39 cellular contexts compared by ENCODE assay signal in genomic region chrY:7041983-7042382, GRCh38.
"Had no signal": no experiment of that assay in that cellular context is flagged by ENCODE, and none has a peak within 500 bp of the region (broad histone marks: within the 10 kb centered on the region; RNA-seq: fewer than 3 reads in every experiment).

No MANE protein-coding gene starts in this region.

- H3K9me3 ChIP-seq: adrenal gland, ascending aorta, body of pancreas, breast epithelium had no signal

- ATAC-seq: activated naive CD4-positive, alpha-beta T cell treated with anti-CD3 and anti-CD28 coated beads, Interleukin-2, amount 50 U/mL, for 72 hours; activated naive CD8-positive, alpha-beta T cell treated with anti-CD3 and anti-CD28 coated beads, Interleukin-2, amount 50 U/mL, for 24 hours; activated T-cell treated with anti-CD3 and anti-CD28 coated beads, Interleukin-2, amount 50 U/mL, for 4 hours; activated T-cell treated with anti-CD3 and anti-CD28 coated beads, Interleukin-2, amount 50 U/mL, for 72 hours; activated T-helper 17 cell treated with anti-CD3 and anti-CD28 coated beads, Interleukin-2, amount 50 U/mL, for 72 hours; body of pancreas had no signal

- H3K27me3 Mint-ChIP-seq: activated naive CD4-positive, alpha-beta T cell treated with anti-CD3 and anti-CD28 coated beads, Interleukin-2, amount 50 U/mL, for 24 hours; activated naive CD8-positive, alpha-beta T cell; activated naive CD8-positive, alpha-beta T cell treated with anti-CD3 and anti-CD28 coated beads for 36 hours; activated naive CD8-positive, alpha-beta T cell treated with anti-CD3 and anti-CD28 coated beads, Interleukin-2, amount 10 ng/mL, durations not matched to agents 7 days and 5 days; activated naive CD8-positive, alpha-beta T cell treated with anti-CD3 and anti-CD28 coated beads, Interleukin-2, amount 50 U/mL, for 24 hours; activated T-cell treated with anti-CD3 and anti-CD28 coated beads, Interleukin-2, amount 50 U/mL, for 24 hours; brain had no signal

- H3K4me1 ChIP-seq: adrenal gland, ascending aorta, body of pancreas, breast epithelium had no signal

- H3K4me1 Mint-ChIP-seq: activated naive CD4-positive, alpha-beta T cell treated with anti-CD3 and anti-CD28 coated beads, Interleukin-2, amount 10 ng/mL, durations not matched to agents 7 days and 5 days; activated naive CD4-positive, alpha-beta T cell treated with anti-CD3 and anti-CD28 coated beads, Interleukin-2, amount 50 U/mL, for 24 hours; activated naive CD8-positive, alpha-beta T cell treated with anti-CD3 and anti-CD28 coated beads for 36 hours; activated naive CD8-positive, alpha-beta T cell treated with anti-CD3 and anti-CD28 coated beads, Interleukin-2, amount 10 ng/mL, durations not matched to agents 7 days and 5 days; activated T-helper 17 cell treated with anti-CD3 and anti-CD28 coated beads, Interleukin-2, amount 50 U/mL, for 72 hours; brain had no signal

- H3K36me3 Mint-ChIP-seq: activated naive CD4-positive, alpha-beta T cell treated with anti-CD3 and anti-CD28 coated beads, Interleukin-2, amount 10 ng/mL, durations not matched to agents 7 days and 5 days; activated naive CD4-positive, alpha-beta T cell treated with anti-CD3 and anti-CD28 coated beads, Interleukin-2, amount 50 U/mL, for 24 hours; activated naive CD4-positive, alpha-beta T cell treated with anti-CD3 and anti-CD28 coated beads, Interleukin-2, amount 50 U/mL, for 72 hours; activated naive CD8-positive, alpha-beta T cell; activated naive CD8-positive, alpha-beta T cell treated with anti-CD3 and anti-CD28 coated beads for 36 hours; activated naive CD8-positive, alpha-beta T cell treated with anti-CD3 and anti-CD28 coated beads, Interleukin-2, amount 10 ng/mL, durations not matched to agents 7 days and 5 days; brain had no signal

- H3K27me3 ChIP-seq: adrenal gland, ascending aorta, body of pancreas, brain microvascular endothelial cell, breast epithelium, cardiac muscle cell had no signal

- H3K27ac Mint-ChIP-seq: activated naive CD4-positive, alpha-beta T cell treated with anti-CD3 and anti-CD28 coated beads for 36 hours; activated naive CD4-positive, alpha-beta T cell treated with anti-CD3 and anti-CD28 coated beads, Interleukin-2, amount 10 ng/mL, durations not matched to agents 7 days and 5 days; activated naive CD4-positive, alpha-beta T cell treated with anti-CD3 and anti-CD28 coated beads, Interleukin-2, amount 50 U/mL, for 24 hours; activated naive CD4-positive, alpha-beta T cell treated with anti-CD3 and anti-CD28 coated beads, Interleukin-2, amount 50 U/mL, for 72 hours; activated naive CD8-positive, alpha-beta T cell; activated naive CD8-positive, alpha-beta T cell treated with anti-CD3 and anti-CD28 coated beads for 36 hours; activated naive CD8-positive, alpha-beta T cell treated with anti-CD3 and anti-CD28 coated beads, Interleukin-2, amount 10 ng/mL, durations not matched to agents 7 days and 5 days; activated naive CD8-positive, alpha-beta T cell treated with anti-CD3 and anti-CD28 coated beads, Interleukin-2, amount 50 U/mL, for 24 hours; activated T-cell treated with anti-CD3 and anti-CD28 coated beads, Interleukin-2, amount 50 U/mL, for 24 hours; activated T-cell treated with anti-CD3 and anti-CD28 coated beads, Interleukin-2, amount 50 U/mL, for 72 hours; activated T-helper 1 cell treated with anti-CD3 and anti-CD28 coated beads, Interleukin-12 subunit alpha, Interleukin-12 subunit beta, Interleukin-2, Interleukin-4 antibody, amounts not matched to agents 30 ng/mL and 10 ng/mL and 1 ng/mL, durations not matched to agents 14 hours and 24 hours and 36 hours; activated T-helper 17 cell treated with anti-CD3 and anti-CD28 coated beads, Interleukin-2, amount 50 U/mL, for 72 hours; activated T-helper 2 cell treated with anti-CD3 and anti-CD28 coated beads, Interferon-gamma antibody, Interleukin-2, Interleukin-4, amounts not matched to agents 10 μg/mL and 5 μg/mL and 100 μg/mL, durations not matched to agents 14 hours and 24 hours and 36 hours; brain had no signal

- H3K4me3 ChIP-seq: adrenal gland, ascending aorta, body of pancreas, breast epithelium, cardiac muscle cell had no signal

- FAIRE-seq: astrocyte, bronchial epithelial cell had no signal

- H3K9me3 Mint-ChIP-seq: activated naive CD4-positive, alpha-beta T cell treated with anti-CD3 and anti-CD28 coated beads for 36 hours; activated naive CD4-positive, alpha-beta T cell treated with anti-CD3 and anti-CD28 coated beads, Interleukin-2, amount 10 ng/mL, durations not matched to agents 7 days and 5 days; activated naive CD4-positive, alpha-beta T cell treated with anti-CD3 and anti-CD28 coated beads, Interleukin-2, amount 50 U/mL, for 24 hours; activated naive CD4-positive, alpha-beta T cell treated with anti-CD3 and anti-CD28 coated beads, Interleukin-2, amount 50 U/mL, for 72 hours; activated naive CD8-positive, alpha-beta T cell treated with anti-CD3 and anti-CD28 coated beads for 36 hours; activated naive CD8-positive, alpha-beta T cell treated with anti-CD3 and anti-CD28 coated beads, Interleukin-2, amount 10 ng/mL, durations not matched to agents 7 days and 5 days; activated naive CD8-positive, alpha-beta T cell treated with anti-CD3 and anti-CD28 coated beads, Interleukin-2, amount 50 U/mL, for 24 hours; activated T-cell treated with anti-CD3 and anti-CD28 coated beads, Interleukin-2, amount 50 U/mL, for 24 hours; activated T-cell treated with anti-CD3 and anti-CD28 coated beads, Interleukin-2, amount 50 U/mL, for 4 hours; activated T-cell treated with anti-CD3 and anti-CD28 coated beads, Interleukin-2, amount 50 U/mL, for 72 hours; activated T-helper 1 cell treated with anti-CD3 and anti-CD28 coated beads, Interleukin-12 subunit alpha, Interleukin-12 subunit beta, Interleukin-2, Interleukin-4 antibody, amounts not matched to agents 30 ng/mL and 10 ng/mL and 1 ng/mL, durations not matched to agents 14 hours and 24 hours and 36 hours; activated T-helper 17 cell treated with anti-CD3 and anti-CD28 coated beads, Interleukin-2, amount 50 U/mL, for 72 hours; activated T-helper 2 cell treated with anti-CD3 and anti-CD28 coated beads, Interferon-gamma antibody, Interleukin-2, Interleukin-4, amounts not matched to agents 10 μg/mL and 5 μg/mL and 100 μg/mL, durations not matched to agents 14 hours and 24 hours and 36 hours; brain had no signal

- H3K36me3 ChIP-seq: adrenal gland, ascending aorta, brain microvascular endothelial cell, breast epithelium, cardiac muscle cell had no signal

- H3K27ac ChIP-seq: adrenal gland, ascending aorta, body of pancreas, brain microvascular endothelial cell, breast epithelium, cardiac muscle cell had no signal

- H3K4me3 Mint-ChIP-seq: activated naive CD4-positive, alpha-beta T cell treated with anti-CD3 and anti-CD28 coated beads for 36 hours; activated naive CD4-positive, alpha-beta T cell treated with anti-CD3 and anti-CD28 coated beads, Interleukin-2, amount 10 ng/mL, durations not matched to agents 7 days and 5 days; activated naive CD4-positive, alpha-beta T cell treated with anti-CD3 and anti-CD28 coated beads, Interleukin-2, amount 50 U/mL, for 24 hours; activated naive CD8-positive, alpha-beta T cell; activated naive CD8-positive, alpha-beta T cell treated with anti-CD3 and anti-CD28 coated beads for 36 hours; activated naive CD8-positive, alpha-beta T cell treated with anti-CD3 and anti-CD28 coated beads, Interleukin-2, amount 10 ng/mL, durations not matched to agents 7 days and 5 days; activated naive CD8-positive, alpha-beta T cell treated with anti-CD3 and anti-CD28 coated beads, Interleukin-2, amount 50 U/mL, for 24 hours; activated T-cell treated with anti-CD3 and anti-CD28 coated beads, Interleukin-2, amount 50 U/mL, for 24 hours; activated T-cell treated with anti-CD3 and anti-CD28 coated beads, Interleukin-2, amount 50 U/mL, for 4 hours; activated T-cell treated with anti-CD3 and anti-CD28 coated beads, Interleukin-2, amount 50 U/mL, for 72 hours; activated T-helper 1 cell treated with anti-CD3 and anti-CD28 coated beads, Interleukin-12 subunit alpha, Interleukin-12 subunit beta, Interleukin-2, Interleukin-4 antibody, amounts not matched to agents 30 ng/mL and 10 ng/mL and 1 ng/mL, durations not matched to agents 14 hours and 24 hours and 36 hours; activated T-helper 17 cell treated with anti-CD3 and anti-CD28 coated beads, Interleukin-2, amount 50 U/mL, for 72 hours; brain had no signal

- DNase-seq: activated effector memory CD4-positive, alpha-beta T cell treated with anti-CD3 and anti-CD28 coated beads, Interleukin-2, amount 50 U/mL, for 16 hours; activated effector memory CD4-positive, alpha-beta T cell treated with Interleukin-2 at 50 U/mL for 16 hours; activated gamma-delta T cell; activated gamma-delta T cell treated with Interleukin-2 at 50 U/mL for 16 hours; activated naive CD4-positive, alpha-beta T cell; activated naive CD4-positive, alpha-beta T cell treated with anti-CD3 and anti-CD28 coated beads for 36 hours; activated naive CD4-positive, alpha-beta T cell treated with anti-CD3 and anti-CD28 coated beads, Interleukin-2, amount 10 ng/mL, durations not matched to agents 7 days and 5 days; activated naive CD4-positive, alpha-beta T cell treated with anti-CD3 and anti-CD28 coated beads, Interleukin-2, amount 50 U/mL, for 16 hours; activated naive CD4-positive, alpha-beta T cell treated with Interleukin-2 at 50 U/mL for 16 hours; activated naive CD8-positive, alpha-beta T cell treated with anti-CD3 and anti-CD28 coated beads for 36 hours; activated naive CD8-positive, alpha-beta T cell treated with anti-CD3 and anti-CD28 coated beads, Interleukin-2, amount 10 ng/mL, durations not matched to agents 7 days and 5 days; activated naive CD8-positive, alpha-beta T cell treated with anti-CD3 and anti-CD28 coated beads, Interleukin-2, amount 50 U/mL, for 24 hours; activated T-cell treated with anti-CD3 and anti-CD28 coated beads, Interleukin-2, amount 50 U/mL, for 1 hour; activated T-cell treated with anti-CD3 and anti-CD28 coated beads, Interleukin-2, amount 50 U/mL, for 24 hours; activated T-cell treated with anti-CD3 and anti-CD28 coated beads, Interleukin-2, amount 50 U/mL, for 4 hours; activated T-cell treated with anti-CD3 and anti-CD28 coated beads, Interleukin-2, amount 50 U/mL, for 48 hours; activated T-cell treated with anti-CD3 and anti-CD28 coated beads, Interleukin-2, amount 50 U/mL, for 72 hours; adrenal gland; amniotic stem cell; amygdala; anterior cingulate cortex; aorta; body of pancreas; brain microvascular endothelial cell; caudate nucleus; central memory CD4-positive, alpha-beta T cell; cerebellar nuclear complex had no signal
